In the genomic region with DNA sequence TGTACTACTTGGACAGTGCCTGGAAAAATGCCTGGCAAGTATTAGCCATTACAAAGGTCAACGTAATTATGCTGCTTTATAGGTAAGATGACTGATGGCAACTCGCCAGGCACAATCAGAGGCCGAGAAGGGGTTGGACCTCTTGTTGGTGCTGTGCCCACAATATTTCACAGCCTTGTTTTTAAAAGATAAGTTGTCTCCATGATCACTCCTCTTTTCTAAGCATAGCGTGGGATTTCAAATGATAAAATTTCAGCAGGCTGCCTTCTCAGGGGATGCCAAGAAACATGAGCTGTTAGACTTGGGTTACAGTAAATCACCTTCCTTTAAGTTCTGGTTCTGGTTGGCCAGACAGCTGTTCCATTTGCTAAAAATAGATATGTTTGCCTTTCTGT, we compare ENCODE assay signal across 10 cellular contexts. TPM values are rescaled to one million over a fixed set of nuclear protein-coding genes. Genes with fewer than 3 reads are reported as not detected.
DNase-seq lines count a peak whose midpoint lies in the region; ATAC-seq and TF ChIP-seq lines count a peak whose summit lies in the region.
"Had no signal": no experiment of that assay in that cellular context is flagged by ENCODE, and none has a peak within 500 bp of the region (broad histone marks: within the 10 kb centered on the region; RNA-seq: fewer than 3 reads in every experiment).

No MANE protein-coding gene starts in this region.

- H3K27ac ChIP-seq in dorsolateral prefrontal cortex (peak overlapping the region in 46 of 59 donors; percentile 7 to 95 (median 81)), sigmoid colon (peak overlapping the region in 3 of 4 donors; percentile 85 to 96 (median 93))

- no peak for TF ChIP-seq POLR2A in sigmoid colon (IDR thresholded peaks at IDR 0.05)

- TF ChIP-seq CTCF in dorsolateral prefrontal cortex (IDR thresholded peaks at IDR 0.05 in 54 of 56, conservative IDR thresholded peaks at IDR 0.05 in 2 of 56; ENCODE audit: low read depth in 1 of 56, partially characterized antibody in 56 of 56) (no peak), sigmoid colon (IDR thresholded peaks at IDR 0.05) (no peak)

- 15 to 41% methylated on average over 4 of the region's 4 CpGs for WGBS in sigmoid colon, 2 donors

- in situ Hi-C loops in Caki2 (cut with HindIII; ENCODE audit: low pct_unique_long_range_greater_than_20kb, low sequenced_read_pairs), result no loop called here

- H3K9me3 ChIP-seq in sigmoid colon, result no peaks in the 10 kb centered on the region
- H3K9me3 ChIP-seq: prostate gland had no signal

- TF ChIP-seq EP300 in sigmoid colon (IDR thresholded peaks at IDR 0.05), result peak in 1 of 4 donors; percentile 23

- peaks cover 0 to 38% (median 0%) of the 10 kb centered on the region in 45 donors for H3K27me3 ChIP-seq in dorsolateral prefrontal cortex
- peaks cover 0 to 7% (median 0%) of the 10 kb centered on the region in 3 donors for H3K27me3 ChIP-seq in sigmoid colon

- peak overlapping the region in 43 of 59 donors; percentile 1 to 78 (median 67) for H3K4me3 ChIP-seq in dorsolateral prefrontal cortex
- peak overlapping the region in 1 of 4 donors; percentile 81 for H3K4me3 ChIP-seq in sigmoid colon

- DNase-seq in Caki2 (ENCODE audit: low read depth) (peak; percentile 9), NCI-H1105 treated with DMSO at 0.1 percent for 48 hours (lab: John Stamatoyannopoulos, UW) (peak; percentile 38), dorsolateral prefrontal cortex (no peak), sigmoid colon (no peak)
- DNase-seq: NCI-H2107 had no signal

- peaks cover 0 to 51% (median 43%) of the 10 kb centered on the region in 4 donors for H3K4me1 ChIP-seq in sigmoid colon

- no peaks in the 10 kb centered on the region for H3K36me3 ChIP-seq in sigmoid colon
- H3K36me3 ChIP-seq: prostate gland had no signal

- intact Hi-C loops in dorsolateral prefrontal cortex (cut with DNase I) (no loop called here), sigmoid colon (cut with DNase I) (loop anchor here (2.0 to 10.0 kb wide), 2 partner anchors 147 to 219 kb away; a partner anchor contains a TSS)

- ATAC-seq in HG02759 (IDR thresholded peaks at IDR 0.05; ENCODE audit: unreplicated experiment), result no peak
- no peak for ATAC-seq in GM21381 (IDR thresholded peaks at IDR 0.05; ENCODE audit: unreplicated experiment)
- no peak for ATAC-seq in activated CD4-positive, CD25-positive, alpha-beta regulatory T cell treated with anti-CD3 and anti-CD28 coated beads, Interleukin-2, amount 50 U/mL, for 24 hours
- no peak for ATAC-seq in GM21515 (IDR thresholded peaks at IDR 0.05; ENCODE audit: unreplicated experiment)

RNA-seq across cellular contexts. Expression of a gene that starts 26.9 kb away (rescaled TPM):
- not detected in 2 replicates for total RNA-seq in Caki2 (2014; rRNA removed; shearing (Covaris generic); ENCODE audit: low replicate concordance)
- total RNA-seq in dorsolateral prefrontal cortex (100 to 1,000 TPM in 93 of 120 experiments, 10 to 100 TPM in 27; 30.4 to 251 (median 125) TPM), sigmoid colon (10 to 100 TPM; 24.7 to 57.9 (median 47.1) TPM)
- 1 to 10 TPM; 2.5 to 6.6 (median 6.4) TPM for polyA plus RNA-seq in sigmoid colon

Comparison
In these comparisons a context has a peak if more than half of its experiments do, and no peak if none do; other contexts are left out.
1. DNase-seq: peak in Caki2 (single experiment) and NCI-H1105 treated with DMSO at 0.1 percent for 48 hours (single experiment); none in dorsolateral prefrontal cortex (0 of 10) and sigmoid colon (single experiment).
2. RNA of a gene that starts 26.9 kb away (total RNA-seq): 30.4 to 251 TPM in dorsolateral prefrontal cortex and 24.7 to 57.9 TPM in sigmoid colon; not detected in Caki2; every median in the first group is over 10 times any median in the second.